Comparison of ENCODE assay signal across 16 cellular contexts in genomic region chr2:52220393-52220792, GRCh38.
DNase-seq lines count a peak whose midpoint lies in the region; ATAC-seq, FAIRE-seq and TF ChIP-seq lines count a peak whose summit lies in the region.
"Had no signal": no experiment of that assay in that cellular context is flagged by ENCODE, and none has a peak within 500 bp of the region (broad histone marks: within the 10 kb centered on the region; RNA-seq: fewer than 3 reads in every experiment).

No MANE protein-coding gene starts in this region.

- DNase-seq in DMS79 (lab: John Stamatoyannopoulos, UW) (peak; percentile 92), NCI-H1092 treated with DMSO at 0.1 percent for 48 hours (lab: John Stamatoyannopoulos, UW) (peak; percentile 90), NCI-H748 (lab: John Stamatoyannopoulos, UW; ENCODE audit: unreplicated experiment) (peak; percentile 97), hepatocyte (ENCODE audit: low spot score) (peak; percentile 7), RWPE1 (ENCODE audit: low spot score) (no peak), HTR-8/SVneo (ENCODE audit: insufficient read length, low spot score) (no peak)
- DNase-seq: activated B cell treated with CpG ODN at 0.5 μM for 24 hours; effector CD4-positive, alpha-beta T cell; hypothalamus; left cardiac atrium; NCI-H1694 treated with DMSO at 0.1 percent for 48 hours had no signal

- no peaks in the 10 kb centered on the region for H3K79me2 ChIP-seq in hepatocyte

- POLR2A ChIA-PET in RWPE1 (lab: Yijun Ruan, JAX; ENCODE audit: low non-redundant PET) = no interaction called here

- 91% methylated on average over 2 of the region's 2 CpGs for WGBS in hepatocyte (ENCODE audit: low lambda C conversion rate, missing lambda C conversion rate)

- CTCF ChIA-PET in RWPE1 (lab: Yijun Ruan, JAX) = interaction anchor here (0.7 kb wide), 1 partner anchor 189 kb away, joined by 6 read pairs; no protein-coding TSS in a partner anchor

- no peaks in the 10 kb centered on the region for H3K9me2 ChIP-seq in hepatocyte (replicated peaks; ENCODE audit: insufficient read depth)

- no peaks in the 10 kb centered on the region for H4K20me1 ChIP-seq in hepatocyte (ENCODE audit: insufficient read depth, poor library complexity, severe bottlenecking)

- H2AFZ ChIP-seq in hepatocyte = no peak overlapping the region

- H3K4me2 ChIP-seq in hepatocyte = no peak overlapping the region

- ATAC-seq in HG03280 (IDR thresholded peaks at IDR 0.05; ENCODE audit: unreplicated experiment) = no peak
- ATAC-seq: left cardiac atrium had no signal

- no peak for FAIRE-seq in HTR-8/SVneo (lab: Jason Lieb, UNC)
- FAIRE-seq: astrocyte had no signal

- no peak for TF ChIP-seq CTCF in hepatocyte (IDR thresholded peaks at IDR 0.05; ENCODE audit: poor library complexity)
- no peak for TF ChIP-seq CTCF in RWPE1 (conservative IDR thresholded peaks at IDR 0.05; ENCODE audit: low read depth)

- H3K27ac ChIP-seq in hepatocyte (no peak overlapping the region), RWPE1 (no peak overlapping the region)
- H3K27ac ChIP-seq: skin epidermis, uterus had no signal

- H3K4me1 ChIP-seq in hepatocyte (ENCODE audit: insufficient read depth) = no peaks in the 10 kb centered on the region
- H3K4me1 ChIP-seq: HAP-1, uterus had no signal

- no peaks in the 10 kb centered on the region for H3K27me3 ChIP-seq in hepatocyte
- H3K27me3 ChIP-seq: uterus had no signal

- no peak overlapping the region for H3K4me3 ChIP-seq in hepatocyte
- H3K4me3 ChIP-seq: HAP-1, skin epidermis, uterus had no signal

- H3K36me3 ChIP-seq in hepatocyte (replicated peaks; ENCODE audit: insufficient read depth, low read depth) = no peaks in the 10 kb centered on the region
- H3K36me3 ChIP-seq: HAP-1, uterus had no signal

- H3K9me3 ChIP-seq in hepatocyte (ENCODE audit: low read depth) = no peaks in the 10 kb centered on the region
- H3K9me3 ChIP-seq: HAP-1, uterus had no signal

Comparison
In these comparisons a context has a peak if more than half of its experiments do, and no peak if none do; other contexts are left out.
1. DNase-seq: peak in DMS79 (single experiment), NCI-H1092 treated with DMSO at 0.1 percent for 48 hours (single experiment), NCI-H748 (single experiment) and hepatocyte (single experiment); none in RWPE1 (single experiment) and HTR-8/SVneo (single experiment).